In genomic region chr2:161306919-161307318, GRCh38 we compare ENCODE assay signal across 1 cellular context.
TF ChIP-seq lines count a peak whose summit lies in the region.

No MANE protein-coding gene starts in this region.

TF ChIP-seq in H1, 55 proteins besides CTCF, POLR2A, EP300 and RAD21:
- TF ChIP-seq POLR2AphosphoS5 (IDR thresholded peaks at IDR 0.05; ENCODE audit: low read depth, low read length) (no peak), GABPA (IDR thresholded peaks at IDR 0.05; ENCODE audit: borderline replicate concordance, insufficient read depth, low read length) (no peak), TBP (IDR thresholded peaks at IDR 0.05; ENCODE audit: low read depth, low read length) (no peak), CHD7 (IDR thresholded peaks at IDR 0.05; ENCODE audit: insufficient replicate concordance, low read length) (no peak), CBX5 (IDR thresholded peaks at IDR 0.05; ENCODE audit: low read depth, low read length) (no peak), POU5F1 (IDR thresholded peaks at IDR 0.05; ENCODE audit: low read depth, low read length) (no peak), CREB1 (IDR thresholded peaks at IDR 0.05) (no peak), SIRT6 (IDR thresholded peaks at IDR 0.05; ENCODE audit: low read length) (no peak), SP4 (IDR thresholded peaks at IDR 0.05; ENCODE audit: low read length) (no peak), GTF2F1 (IDR thresholded peaks at IDR 0.05; ENCODE audit: borderline replicate concordance, low read depth, low read length) (no peak), RNF2 (IDR thresholded peaks at IDR 0.05; ENCODE audit: borderline replicate concordance, low read depth, low read length, missing control alignments, poor library complexity, severe bottlenecking) (no peak), ATF2 (IDR thresholded peaks at IDR 0.05; ENCODE audit: low read length) (no peak)
